1 cellular context compared by ENCODE assay signal in the genomic region with DNA sequence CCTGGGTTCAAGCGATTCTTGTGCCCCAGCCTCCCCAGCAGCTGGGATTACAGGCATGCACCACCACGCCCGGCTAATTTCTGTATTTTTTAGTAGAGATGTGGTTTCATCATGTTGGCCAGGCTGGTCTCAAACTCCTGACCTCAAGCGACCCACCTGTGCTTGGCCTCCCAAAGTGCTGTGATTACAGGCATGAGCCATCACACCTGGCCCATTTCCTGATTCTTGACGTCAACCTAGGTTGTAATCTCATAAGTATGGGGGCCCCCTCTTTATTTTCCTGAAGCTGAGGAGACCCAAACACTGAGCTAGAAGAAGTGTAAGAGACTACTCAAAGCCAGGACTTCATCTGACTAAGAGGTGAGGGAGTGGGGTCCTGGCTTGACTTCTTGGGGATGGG.
TF ChIP-seq lines count a peak whose summit lies in the region.

No MANE protein-coding gene starts in this region.

TF ChIP-seq in GM12878, 131 proteins besides CTCF, POLR2A, EP300 and RAD21 (continued from another document):
- TF ChIP-seq, protein P1, sequence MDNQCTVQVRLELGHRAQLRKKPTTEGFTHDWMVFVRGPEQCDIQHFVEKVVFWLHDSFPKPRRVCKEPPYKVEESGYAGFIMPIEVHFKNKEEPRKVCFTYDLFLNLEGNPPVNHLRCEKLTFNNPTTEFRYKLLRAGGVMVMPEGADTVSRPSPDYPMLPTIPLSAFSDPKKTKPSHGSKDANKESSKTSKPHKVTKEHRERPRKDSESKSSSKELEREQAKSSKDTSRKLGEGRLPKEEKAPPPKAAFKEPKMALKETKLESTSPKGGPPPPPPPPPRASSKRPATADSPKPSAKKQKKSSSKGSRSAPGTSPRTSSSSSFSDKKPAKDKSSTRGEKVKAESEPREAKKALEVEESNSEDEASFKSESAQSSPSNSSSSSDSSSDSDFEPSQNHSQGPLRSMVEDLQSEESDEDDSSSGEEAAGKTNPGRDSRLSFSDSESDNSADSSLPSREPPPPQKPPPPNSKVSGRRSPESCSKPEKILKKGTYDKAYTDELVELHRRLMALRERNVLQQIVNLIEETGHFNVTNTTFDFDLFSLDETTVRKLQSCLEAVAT (IDR thresholded peaks at IDR 0.05), result no peak
- peak; percentile 54; the same call in 1 of the 2 replicates for TF ChIP-seq CREM (IDR thresholded peaks at IDR 0.05; ENCODE audit: low read depth)
- no peak for TF ChIP-seq MTA3 (IDR thresholded peaks at IDR 0.05; ENCODE audit: borderline replicate concordance, low read length)
- no peak for TF ChIP-seq TCF12 (IDR thresholded peaks at IDR 0.05; ENCODE audit: low read depth, low read length)
- TF ChIP-seq RUNX3 (IDR thresholded peaks at IDR 0.05; ENCODE audit: low read length), result peak; percentile 30; the same call in 1 of the 2 replicates
- TF ChIP-seq, protein P2, sequence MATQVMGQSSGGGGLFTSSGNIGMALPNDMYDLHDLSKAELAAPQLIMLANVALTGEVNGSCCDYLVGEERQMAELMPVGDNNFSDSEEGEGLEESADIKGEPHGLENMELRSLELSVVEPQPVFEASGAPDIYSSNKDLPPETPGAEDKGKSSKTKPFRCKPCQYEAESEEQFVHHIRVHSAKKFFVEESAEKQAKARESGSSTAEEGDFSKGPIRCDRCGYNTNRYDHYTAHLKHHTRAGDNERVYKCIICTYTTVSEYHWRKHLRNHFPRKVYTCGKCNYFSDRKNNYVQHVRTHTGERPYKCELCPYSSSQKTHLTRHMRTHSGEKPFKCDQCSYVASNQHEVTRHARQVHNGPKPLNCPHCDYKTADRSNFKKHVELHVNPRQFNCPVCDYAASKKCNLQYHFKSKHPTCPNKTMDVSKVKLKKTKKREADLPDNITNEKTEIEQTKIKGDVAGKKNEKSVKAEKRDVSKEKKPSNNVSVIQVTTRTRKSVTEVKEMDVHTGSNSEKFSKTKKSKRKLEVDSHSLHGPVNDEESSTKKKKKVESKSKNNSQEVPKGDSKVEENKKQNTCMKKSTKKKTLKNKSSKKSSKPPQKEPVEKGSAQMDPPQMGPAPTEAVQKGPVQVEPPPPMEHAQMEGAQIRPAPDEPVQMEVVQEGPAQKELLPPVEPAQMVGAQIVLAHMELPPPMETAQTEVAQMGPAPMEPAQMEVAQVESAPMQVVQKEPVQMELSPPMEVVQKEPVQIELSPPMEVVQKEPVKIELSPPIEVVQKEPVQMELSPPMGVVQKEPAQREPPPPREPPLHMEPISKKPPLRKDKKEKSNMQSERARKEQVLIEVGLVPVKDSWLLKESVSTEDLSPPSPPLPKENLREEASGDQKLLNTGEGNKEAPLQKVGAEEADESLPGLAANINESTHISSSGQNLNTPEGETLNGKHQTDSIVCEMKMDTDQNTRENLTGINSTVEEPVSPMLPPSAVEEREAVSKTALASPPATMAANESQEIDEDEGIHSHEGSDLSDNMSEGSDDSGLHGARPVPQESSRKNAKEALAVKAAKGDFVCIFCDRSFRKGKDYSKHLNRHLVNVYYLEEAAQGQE (IDR thresholded peaks at IDR 0.05; ENCODE audit: low read depth, low read length), result no peak
- no peak for TF ChIP-seq CHD2 (IDR thresholded peaks at IDR 0.05; ENCODE audit: borderline replicate concordance, low read depth, low read length)
TF ChIP-seq in GM12878: peak in this region for 4.
